In genomic region chr20:60125521-60125920, GRCh38 we compare ENCODE assay signal across 23 cellular contexts.
"Had no signal": no experiment of that assay in that cellular context is flagged by ENCODE, and none has a peak within 500 bp of the region (broad histone marks: within the 10 kb centered on the region; RNA-seq: fewer than 3 reads in every experiment).

No MANE protein-coding gene starts in this region.

- H3K9me3 ChIP-seq: SJCRH30 had no signal

- H3K27ac ChIP-seq: HL-60, RWPE1, SJCRH30 had no signal

- H3K4me1 ChIP-seq: SJCRH30 had no signal

- ATAC-seq: Right ventricle myocardium inferior, SK-N-SH treated with all-trans-retinoic acid at 6 μM for 48 hours had no signal

- DNase-seq: Kasumi-1, KG1, MM.1S, NCI-H1092 treated with DMSO at 0.1 percent for 48 hours, NCI-H1417, NCI-H1436 treated with DMSO at 0.1 percent for 48 hours, NCI-H1694, NCI-H187 treated with DMSO at 0.1 percent for 48 hours, NCI-H2081, NCI-H2107, NCI-H226, NCI-H446, NCI-H510A, NCI-H524 treated with DMSO at 0.1 percent for 48 hours, NCI-H69, NCI-H82, SHP77 treated with DMSO at 0.1 percent for 48 hours, SJCRH30, T-helper 2 cell had no signal

- H3K4me3 ChIP-seq: SJCRH30 had no signal

- H3K36me3 ChIP-seq: SJCRH30 had no signal
